ENCODE assay signal across 24 cellular contexts in genomic region chr2:62738981-62739936, GRCh38. TPM values are rescaled to one million over a fixed set of nuclear protein-coding genes. Genes with fewer than 3 reads are reported as not detected.
DNase-seq lines count a peak whose midpoint lies in the region; ATAC-seq and TF ChIP-seq lines count a peak whose summit lies in the region.
"Had no signal": no experiment of that assay in that cellular context is flagged by ENCODE, and none has a peak within 500 bp of the region (broad histone marks: within the 10 kb centered on the region; RNA-seq: fewer than 3 reads in every experiment).

No MANE protein-coding gene starts in this region.

- POLR2A ChIA-PET in A673 (lab: Charles Lee; ENCODE audit: low non-redundant PET), result no interaction called here

- no TSS peak for BruUV-seq in A673 (replicated peaks; lab: Mats Ljungman, UMichigan)

- no peaks in the 10 kb centered on the region for H3K9me3 Mint-ChIP-seq in activated naive CD8-positive, alpha-beta T cell treated with anti-CD3 and anti-CD28 coated beads for 36 hours
- H3K9me3 Mint-ChIP-seq in activated naive CD8-positive, alpha-beta T cell treated with anti-CD3 and anti-CD28 coated beads, Interleukin-2, amount 50 U/mL, for 24 hours, result no peaks in the 10 kb centered on the region
- H3K9me3 Mint-ChIP-seq: CD8-positive, alpha-beta memory T cell; IgD-negative memory B cell; immature natural killer cell; memory B cell; natural killer cell had no signal

- no peak for ATAC-seq in activated naive CD8-positive, alpha-beta T cell treated with anti-CD3 and anti-CD28 coated beads, Interleukin-2, amount 50 U/mL, for 24 hours
- ATAC-seq in GM19035 (IDR thresholded peaks at IDR 0.05; ENCODE audit: unreplicated experiment) (no peak), lower lobe of right lung (no peak)
- ATAC-seq: body of pancreas, heart right ventricle, natural killer cell had no signal

- no peak for DNase-seq in activated naive CD8-positive, alpha-beta T cell treated with anti-CD3 and anti-CD28 coated beads for 36 hours
- DNase-seq in activated naive CD8-positive, alpha-beta T cell treated with anti-CD3 and anti-CD28 coated beads, Interleukin-2, amount 50 U/mL, for 24 hours, result no peak
- DNase-seq in amniotic epithelial cell (ENCODE audit: low read depth) (peak; percentile 19), fibroblast of the conjunctiva (ENCODE audit: low read depth) (peak; percentile 31), A673 (ENCODE audit: low spot score) (no peak), lower lobe of right lung (no peak), HPDE6-E6E7 (ENCODE audit: extremely low spot score) (no peak)
- DNase-seq: ACHN; activated CD4-positive, alpha-beta T cell treated with anti-CD3 and anti-CD28 coated beads, Interleukin-2, amount 50 U/mL, for 1 hour; activated naive CD4-positive, alpha-beta T cell treated with Interleukin-2 at 50 U/mL for 16 hours; activated T-cell treated with anti-CD3 and anti-CD28 coated beads for 4 hours; body of pancreas; CD8-positive, alpha-beta memory T cell; DMS79 treated with DMSO at 0.1 percent for 48 hours; H7; heart right ventricle; immature natural killer cell; natural killer cell; NCI-H187; NCI-H446; stimulated activated CD8-positive, alpha-beta memory T cell treated with anti-CD3 and anti-CD28 coated beads, Interleukin-4, amount 100 ng/mL, for 48 hours had no signal

- H3K27ac ChIP-seq in A673 (ENCODE audit: low read depth, low read length, poor library complexity, severe bottlenecking) (no peak overlapping the region), lower lobe of right lung (no peak overlapping the region)
- H3K27ac ChIP-seq: body of pancreas, heart right ventricle had no signal

- CTCF ChIA-PET in A673 (lab: Charles Lee), result no interaction called here

- H3K27me3 ChIP-seq in A673 (replicated peaks; ENCODE audit: insufficient read depth, low read depth, low read length, poor library complexity) (no peaks in the 10 kb centered on the region), lower lobe of right lung (ENCODE audit: low read depth) (no peaks in the 10 kb centered on the region)
- H3K27me3 ChIP-seq: body of pancreas, heart right ventricle had no signal

- no peak overlapping the region for H3K4me3 Mint-ChIP-seq in activated naive CD8-positive, alpha-beta T cell treated with anti-CD3 and anti-CD28 coated beads for 36 hours
- H3K4me3 Mint-ChIP-seq in activated naive CD8-positive, alpha-beta T cell treated with anti-CD3 and anti-CD28 coated beads, Interleukin-2, amount 50 U/mL, for 24 hours, result no peak overlapping the region
- H3K4me3 Mint-ChIP-seq: CD8-positive, alpha-beta memory T cell; IgD-negative memory B cell; immature natural killer cell; memory B cell; natural killer cell had no signal

- H3K27ac Mint-ChIP-seq in activated naive CD8-positive, alpha-beta T cell treated with anti-CD3 and anti-CD28 coated beads for 36 hours, result peak overlapping the region; percentile 43
- H3K27ac Mint-ChIP-seq in activated naive CD8-positive, alpha-beta T cell treated with anti-CD3 and anti-CD28 coated beads, Interleukin-2, amount 50 U/mL, for 24 hours, result no peak overlapping the region
- H3K27ac Mint-ChIP-seq: CD8-positive, alpha-beta memory T cell; IgD-negative memory B cell; immature natural killer cell; memory B cell; natural killer cell had no signal

- TF ChIP-seq CTCF in A673 (conservative IDR thresholded peaks at IDR 0.05; ENCODE audit: low read depth, low read length) (no peak), lower lobe of right lung (IDR thresholded peaks at IDR 0.05) (no peak)

- no peak overlapping the region for H3K4me3 ChIP-seq in A673 (ENCODE audit: low read depth, low read length, poor library complexity, severe bottlenecking)
- H3K4me3 ChIP-seq in lower lobe of right lung, result no peak overlapping the region
- H3K4me3 ChIP-seq: body of pancreas, heart right ventricle had no signal

- peaks cover 27% of the 10 kb centered on the region for H3K4me1 Mint-ChIP-seq in activated naive CD8-positive, alpha-beta T cell treated with anti-CD3 and anti-CD28 coated beads for 36 hours
- peaks cover 16% of the 10 kb centered on the region for H3K4me1 Mint-ChIP-seq in activated naive CD8-positive, alpha-beta T cell treated with anti-CD3 and anti-CD28 coated beads, Interleukin-2, amount 50 U/mL, for 24 hours

- H3K4me1 ChIP-seq in A673 (ENCODE audit: insufficient read depth, low read length, poor library complexity, severe bottlenecking), result peaks cover 8% of the 10 kb centered on the region
- no peaks in the 10 kb centered on the region for H3K4me1 ChIP-seq in lower lobe of right lung

- no peaks in the 10 kb centered on the region for H3K36me3 Mint-ChIP-seq in activated naive CD8-positive, alpha-beta T cell treated with anti-CD3 and anti-CD28 coated beads for 36 hours
- H3K36me3 Mint-ChIP-seq in activated naive CD8-positive, alpha-beta T cell treated with anti-CD3 and anti-CD28 coated beads, Interleukin-2, amount 50 U/mL, for 24 hours (ENCODE audit: low read depth), result no peaks in the 10 kb centered on the region
- H3K36me3 Mint-ChIP-seq: CD8-positive, alpha-beta memory T cell; immature natural killer cell; memory B cell; natural killer cell had no signal

- H3K36me3 ChIP-seq in A673 (ENCODE audit: insufficient read depth, low read length, poor library complexity, severe bottlenecking), result no peaks in the 10 kb centered on the region
- H3K36me3 ChIP-seq in lower lobe of right lung, result no peaks in the 10 kb centered on the region
- H3K36me3 ChIP-seq: heart right ventricle had no signal

- H3K27me3 Mint-ChIP-seq in activated naive CD8-positive, alpha-beta T cell treated with anti-CD3 and anti-CD28 coated beads for 36 hours, result no peaks in the 10 kb centered on the region
- no peaks in the 10 kb centered on the region for H3K27me3 Mint-ChIP-seq in activated naive CD8-positive, alpha-beta T cell treated with anti-CD3 and anti-CD28 coated beads, Interleukin-2, amount 50 U/mL, for 24 hours
- H3K27me3 Mint-ChIP-seq: CD8-positive, alpha-beta memory T cell; IgD-negative memory B cell; memory B cell had no signal

- intact Hi-C loops in A673 (cut with micrococcal nuclease; ENCODE audit: unreplicated experiment) (no loop called here), lower lobe of right lung (cut with DNase I) (no loop called here)

- H3K9me3 ChIP-seq in A673 (ENCODE audit: low read depth, low read length, poor library complexity, severe bottlenecking), result no peaks in the 10 kb centered on the region
- no peaks in the 10 kb centered on the region for H3K9me3 ChIP-seq in lower lobe of right lung
- H3K9me3 ChIP-seq: body of pancreas, heart right ventricle had no signal

RNA-seq across cellular contexts. Expression of gene EHBP1, which starts 33.7 kb away (rescaled TPM):
- total RNA-seq in activated naive CD8-positive, alpha-beta T cell treated with anti-CD3 and anti-CD28 coated beads for 36 hours, result 10 to 100 TPM; 25.3 to 28.2 TPM
- 32.1 and 35.0 TPM in 2 replicates for total RNA-seq in A673 (2021)
- 45.8 TPM for total RNA-seq in lower lobe of right lung

Comparison
In these comparisons a context has a peak if more than half of its experiments do, and no peak if none do; other contexts are left out.
1. DNase-seq: peak in amniotic epithelial cell (single experiment) and fibroblast of the conjunctiva (single experiment); none in activated naive CD8-positive, alpha-beta T cell treated with anti-CD3 and anti-CD28 coated beads for 36 hours (single experiment), activated naive CD8-positive, alpha-beta T cell treated with anti-CD3 and anti-CD28 coated beads, Interleukin-2, amount 50 U/mL, for 24 hours (single experiment), A673 (single experiment), lower lobe of right lung (single experiment) and HPDE6-E6E7 (single experiment).